Comparison of ENCODE assay signal across 15 cellular contexts in the genomic region with DNA sequence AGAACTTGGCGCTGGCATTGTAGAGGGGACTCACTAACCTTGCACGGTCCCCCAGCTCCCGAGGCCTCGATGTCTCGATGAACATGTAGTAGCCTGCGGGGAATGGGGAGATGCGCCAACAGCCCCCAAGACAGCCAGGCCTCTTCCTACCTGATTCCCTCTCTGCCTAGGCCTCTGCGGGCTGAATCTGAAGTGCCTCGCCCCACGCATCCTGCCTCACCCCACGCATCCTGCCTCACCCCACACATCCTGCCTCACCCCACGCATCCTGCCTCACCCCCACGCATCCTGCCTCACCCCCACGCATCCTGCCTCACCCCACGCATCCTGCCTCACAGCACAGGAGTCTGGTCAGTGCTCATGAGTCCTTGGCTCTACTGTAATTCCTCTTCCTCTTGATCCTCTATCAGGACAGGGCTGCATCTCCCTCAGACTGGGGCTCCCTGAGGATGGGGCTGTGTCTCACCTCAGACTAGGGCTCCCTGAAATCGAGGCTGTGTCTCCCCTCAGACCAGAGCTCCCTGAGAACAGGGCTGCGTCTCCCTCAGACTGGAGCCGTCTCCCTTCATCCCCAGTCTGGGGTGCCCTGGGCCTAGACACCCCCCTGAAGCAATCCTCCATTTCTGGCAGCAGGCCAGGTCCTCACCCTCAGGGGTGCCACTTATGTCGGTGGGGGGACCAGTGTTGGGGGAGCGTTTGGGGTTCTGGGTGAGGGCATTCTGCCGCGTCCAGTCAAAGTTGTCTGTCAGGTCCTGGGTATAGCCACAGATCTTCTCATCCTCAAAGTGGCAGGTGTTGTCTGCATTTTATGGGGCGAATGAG. TPM values are rescaled to one million over a fixed set of nuclear protein-coding genes. Genes with fewer than 3 reads are reported as not detected.
DNase-seq lines count a peak whose midpoint lies in the region; ATAC-seq lines count a peak whose summit lies in the region.
"Had no signal": no experiment of that assay in that cellular context is flagged by ENCODE, and none has a peak within 500 bp of the region (broad histone marks: within the 10 kb centered on the region; RNA-seq: fewer than 3 reads in every experiment).

No MANE protein-coding gene starts in this region.

- no peaks in the 10 kb centered on the region for H3K9me3 Mint-ChIP-seq in activated CD8-positive, alpha-beta T cell treated with anti-CD3 and anti-CD28 coated beads, Interleukin-2, amount 10 ng/mL, durations not matched to agents 7 days and 5 days (ENCODE audit: insufficient read depth)
- H3K9me3 Mint-ChIP-seq: stimulated activated naive CD8-positive, alpha-beta T cell treated with anti-CD3 and anti-CD28 coated beads, Interleukin-15, Interleukin-2, amounts not matched to agents 100 ng/mL and 50 ng/mL, for 24 hours had no signal

- ATAC-seq in activated CD8-positive, alpha-beta T cell treated with anti-CD3 and anti-CD28 coated beads, Interleukin-2, amount 10 ng/mL, durations not matched to agents 7 days and 5 days: peak; percentile 48
- ATAC-seq in GM18909 (IDR thresholded peaks at IDR 0.05; ENCODE audit: poor library complexity, unreplicated experiment): no peak
- ATAC-seq: body of pancreas, HCT116 had no signal

- peaks cover 15% of the 10 kb centered on the region for H3K36me3 Mint-ChIP-seq in activated CD8-positive, alpha-beta T cell treated with anti-CD3 and anti-CD28 coated beads, Interleukin-2, amount 10 ng/mL, durations not matched to agents 7 days and 5 days (ENCODE audit: low read depth)

- no peak overlapping the region for H3K4me3 Mint-ChIP-seq in activated CD8-positive, alpha-beta T cell treated with anti-CD3 and anti-CD28 coated beads, Interleukin-2, amount 10 ng/mL, durations not matched to agents 7 days and 5 days
- H3K4me3 Mint-ChIP-seq: stimulated activated naive CD8-positive, alpha-beta T cell treated with anti-CD3 and anti-CD28 coated beads, Interleukin-15, Interleukin-2, amounts not matched to agents 100 ng/mL and 50 ng/mL, for 24 hours had no signal

- CTCF ChIA-PET in activated CD8-positive, alpha-beta T cell treated with anti-CD3 and anti-CD28 coated beads, Interleukin-2, amount 10 ng/mL, durations not matched to agents 7 days and 5 days (lab: Charles Lee): interaction anchor here (2.3 kb wide), 1 partner anchor 10 kb away, joined by 5 read pairs; no protein-coding TSS in a partner anchor

- H3K27me3 Mint-ChIP-seq in activated CD8-positive, alpha-beta T cell treated with anti-CD3 and anti-CD28 coated beads, Interleukin-2, amount 10 ng/mL, durations not matched to agents 7 days and 5 days (ENCODE audit: low read depth): peaks cover 10% of the 10 kb centered on the region

- H3K27ac Mint-ChIP-seq in activated CD8-positive, alpha-beta T cell treated with anti-CD3 and anti-CD28 coated beads, Interleukin-2, amount 10 ng/mL, durations not matched to agents 7 days and 5 days: peak overlapping the region; percentile 81
- H3K27ac Mint-ChIP-seq: stimulated activated naive CD8-positive, alpha-beta T cell treated with anti-CD3 and anti-CD28 coated beads, Interleukin-15, Interleukin-2, amounts not matched to agents 100 ng/mL and 50 ng/mL, for 24 hours had no signal

- peaks cover 34% of the 10 kb centered on the region for H3K4me1 Mint-ChIP-seq in activated CD8-positive, alpha-beta T cell treated with anti-CD3 and anti-CD28 coated beads, Interleukin-2, amount 10 ng/mL, durations not matched to agents 7 days and 5 days (ENCODE audit: low read depth)

- peak; percentile 38 for DNase-seq in activated CD8-positive, alpha-beta memory T cell treated with anti-CD3 and anti-CD28 coated beads, Interleukin-2, amount 50 U/mL, for 4 hours
- DNase-seq in activated CD8-positive, alpha-beta memory T cell treated with anti-CD3 and anti-CD28 coated beads, Interleukin-2, amount 50 U/mL, for 48 hours: no peak
- DNase-seq in GDM1 (lab: John Stamatoyannopoulos, UW): peak; percentile 59
- peak; percentile 67 for DNase-seq in activated CD8-positive, alpha-beta T cell treated with anti-CD3 and anti-CD28 coated beads, Interleukin-2, amount 10 ng/mL, durations not matched to agents 7 days and 5 days
- DNase-seq in left kidney (ENCODE audit: low read depth, low spot score): peak; percentile 41
- no peak for DNase-seq in NCI-H2029 (lab: John Stamatoyannopoulos, UW)
- DNase-seq in NCI-H748 (lab: John Stamatoyannopoulos, UW; ENCODE audit: unreplicated experiment): no peak
- DNase-seq: body of pancreas, EL, hippocampal formation, NCI-H146 had no signal

- POLR2A ChIA-PET in activated CD8-positive, alpha-beta T cell treated with anti-CD3 and anti-CD28 coated beads, Interleukin-2, amount 10 ng/mL, durations not matched to agents 7 days and 5 days (lab: Charles Lee): no interaction called here

RNA-seq across cellular contexts. Expression of a gene that starts 53.6 kb away (rescaled TPM):
- 10 to 100 TPM in 1 of 2 experiments, 1 to 10 TPM in 1; 8.1 to 10.6 TPM for total RNA-seq in activated CD8-positive, alpha-beta T cell treated with anti-CD3 and anti-CD28 coated beads, Interleukin-2, amount 10 ng/mL, durations not matched to agents 7 days and 5 days
- total RNA-seq: HT-29 had no signal

Comparison
In these comparisons a context has a peak if more than half of its experiments do, and no peak if none do; other contexts are left out.
1. DNase-seq: peak in activated CD8-positive, alpha-beta memory T cell treated with anti-CD3 and anti-CD28 coated beads, Interleukin-2, amount 50 U/mL, for 4 hours (single experiment), GDM1 (single experiment), activated CD8-positive, alpha-beta T cell treated with anti-CD3 and anti-CD28 coated beads, Interleukin-2, amount 10 ng/mL, durations not matched to agents 7 days and 5 days (single experiment) and left kidney (single experiment); none in activated CD8-positive, alpha-beta memory T cell treated with anti-CD3 and anti-CD28 coated beads, Interleukin-2, amount 50 U/mL, for 48 hours (single experiment), NCI-H2029 (single experiment) and NCI-H748 (single experiment).